10 cellular contexts compared by ENCODE assay signal in genomic region chr10:79223346-79224048, GRCh38.
A peak's percentile ranks its signal among the peaks of the same experiment; 100 is the strongest.
DNase-seq lines count a peak whose midpoint lies in the region; ATAC-seq and TF ChIP-seq lines count a peak whose summit lies in the region.
"Had no signal": no experiment of that assay in that cellular context is flagged by ENCODE, and none has a peak within 500 bp of the region (broad histone marks: within the 10 kb centered on the region; RNA-seq: fewer than 3 reads in every experiment).

No MANE protein-coding gene starts in this region.

- no peak for TF ChIP-seq CTCF in liver (IDR thresholded peaks at IDR 0.05; ENCODE audit: low read depth, low read length, missing input control)

- no peaks in the 10 kb centered on the region for H3K27me3 ChIP-seq in HUES48 (ENCODE audit: control insufficient read depth, insufficient read depth, low read length)
- no peaks in the 10 kb centered on the region for H3K27me3 ChIP-seq in esophagus (ENCODE audit: control insufficient read depth in 1 of 2, insufficient read depth in 2 of 2, low read length in 2 of 2)
- no peaks in the 10 kb centered on the region for H3K27me3 ChIP-seq in liver (ENCODE audit: control insufficient read depth in 4 of 4, insufficient read depth in 4 of 4, low read length in 3 of 4)
- no peaks in the 10 kb centered on the region for H3K27me3 ChIP-seq in skeletal muscle tissue (ENCODE audit: control insufficient read depth in 3 of 3, insufficient read depth in 3 of 3, low read length in 3 of 3)
- H3K27me3 ChIP-seq: tibial artery had no signal

- peaks cover 25% of the 10 kb centered on the region for H3K4me1 ChIP-seq in HUES48 (ENCODE audit: control insufficient read depth, insufficient read depth, low read length)
- peaks cover 5 to 24% of the 10 kb centered on the region in 2 donors for H3K4me1 ChIP-seq in esophagus (ENCODE audit: control insufficient read depth in 2 of 2, insufficient read depth in 2 of 2, low read length in 1 of 2)
- H3K4me1 ChIP-seq in liver (ENCODE audit: control insufficient read depth in 4 of 4, insufficient read depth in 4 of 4, low read length in 3 of 4) = peaks cover 0 to 12% (median 3%) of the 10 kb centered on the region in 4 donors
- peaks cover 34 to 61% (median 51%) of the 10 kb centered on the region in 3 donors for H3K4me1 ChIP-seq in skeletal muscle tissue (ENCODE audit: control insufficient read depth in 3 of 3, insufficient read depth in 3 of 3, low read length in 3 of 3)

- H3K4me3 ChIP-seq in HUES48 (ENCODE audit: low read depth, low read length) = no peak overlapping the region
- H3K4me3 ChIP-seq in esophagus (ENCODE audit: low read depth in 1 of 2, low read length in 2 of 2) = no peak overlapping the region
- no peak overlapping the region for H3K4me3 ChIP-seq in liver (ENCODE audit: low read depth in 1 of 3, low read length in 3 of 3)
- H3K4me3 ChIP-seq in skeletal muscle tissue (ENCODE audit: low read length in 3 of 3) = no peak overlapping the region
- H3K4me3 ChIP-seq: tibial artery had no signal

- no peaks in the 10 kb centered on the region for H3K9me3 ChIP-seq in HUES48 (ENCODE audit: control insufficient read depth, insufficient read depth, low read length)
- H3K9me3 ChIP-seq in esophagus (ENCODE audit: control insufficient read depth in 2 of 2, insufficient read depth in 1 of 2, low read depth in 1 of 2, low read length in 1 of 2) = no peaks in the 10 kb centered on the region
- no peaks in the 10 kb centered on the region for H3K9me3 ChIP-seq in liver (ENCODE audit: control insufficient read depth in 4 of 4, low read length in 3 of 4)
- no peaks in the 10 kb centered on the region for H3K9me3 ChIP-seq in skeletal muscle tissue (ENCODE audit: control insufficient read depth in 3 of 3, low read length in 3 of 3)
- H3K9me3 ChIP-seq: tibial artery had no signal

- WGBS in esophagus, 2 donors = 55 to 71% methylated on average over 13 of the region's 13 CpGs
- 74% methylated on average over 13 of the region's 13 CpGs for WGBS in liver

- H3K36me3 ChIP-seq in HUES48 (ENCODE audit: control insufficient read depth, insufficient read depth, low read length) (peaks cover 7% of the 10 kb centered on the region), esophagus (ENCODE audit: control insufficient read depth in 2 of 2, insufficient read depth in 2 of 2, low read length in 1 of 2) (peaks cover 7 to 49% of the 10 kb centered on the region in 2 donors), liver (ENCODE audit: control insufficient read depth in 4 of 4, insufficient read depth in 3 of 4, low read depth in 1 of 4, low read length in 3 of 4) (peaks cover 0 to 9% (median 4%) of the 10 kb centered on the region in 4 donors), skeletal muscle tissue (ENCODE audit: control insufficient read depth in 3 of 3, insufficient read depth in 3 of 3, low read length in 3 of 3) (peaks cover 14 to 20% (median 16%) of the 10 kb centered on the region in 3 donors)

- H3K27ac ChIP-seq in HUES48 (ENCODE audit: low read depth, low read length) (peak overlapping the region; percentile 50), esophagus (ENCODE audit: low read depth in 2 of 2, low read length in 1 of 2) (peak overlapping the region; percentile 13 to 74), liver (ENCODE audit: low read depth in 1 of 2, low read length in 2 of 2) (peak overlapping the region; percentile 36 to 63), skeletal muscle tissue (ENCODE audit: low read depth, low read length) (peak overlapping the region; percentile 64)
- H3K27ac ChIP-seq: tibial artery had no signal

- no peak for DNase-seq in 8988T
- no peak for DNase-seq in activated naive CD4-positive, alpha-beta T cell (lab: John Stamatoyannopoulos, UW)
- DNase-seq: stimulated activated CD4-positive, alpha-beta T cell treated with anti-CD3 and anti-CD28 coated beads, Interleukin-12 subunit alpha, Interleukin-12 subunit beta, amount 100 ng/mL, for 4 hours had no signal

- TF ChIP-seq RAD21 in liver (IDR thresholded peaks at IDR 0.05) = no peak

- H3K9ac ChIP-seq in HUES48 (ENCODE audit: low read depth, low read length) = no peak overlapping the region
- H3K9ac ChIP-seq in liver (ENCODE audit: low read depth in 1 of 2, low read length in 2 of 2) = no peak overlapping the region
- peak overlapping the region in 1 of 3 donors; percentile 25 for H3K9ac ChIP-seq in skeletal muscle tissue (ENCODE audit: low read depth in 1 of 3, low read length in 3 of 3)

- ATAC-seq in HG03045 (IDR thresholded peaks at IDR 0.05; ENCODE audit: unreplicated experiment) (no peak), GM21576 (IDR thresholded peaks at IDR 0.05; ENCODE audit: unreplicated experiment) (no peak)

TF ChIP-seq in liver, 16 proteins besides CTCF, POLR2A, EP300 and RAD21:
- no peak for TF ChIP-seq ZBTB33 (IDR thresholded peaks at IDR 0.05)
- no peak for TF ChIP-seq HNF4G (IDR thresholded peaks at IDR 0.05)
- TF ChIP-seq SP1 (IDR thresholded peaks at IDR 0.05) = peak; percentile 54
- no peak for TF ChIP-seq EGR1 (IDR thresholded peaks at IDR 0.05; ENCODE audit: low read depth in 2 of 2)
- TF ChIP-seq NR2F2 (IDR thresholded peaks at IDR 0.05) = peak; percentile 72
- no peak for TF ChIP-seq FOXA1 (IDR thresholded peaks at IDR 0.05)
- no peak for TF ChIP-seq GABPA (IDR thresholded peaks at IDR 0.05 in 1 of 2, conservative IDR thresholded peaks at IDR 0.05 in 1 of 2)
- TF ChIP-seq RXRA (IDR thresholded peaks at IDR 0.05) = peak in 1 of 2 donors; percentile 34
- TF ChIP-seq JUND (IDR thresholded peaks at IDR 0.05) = no peak
TF ChIP-seq in liver: peak in this region for 3.
